Comparison of ENCODE assay signal across 1 cellular context in genomic region chrX:128754130-128754529, GRCh38.
TF ChIP-seq lines count a peak whose summit lies in the region.

No MANE protein-coding gene starts in this region.

TF ChIP-seq in HepG2, 621 proteins besides CTCF, POLR2A, EP300 and RAD21 (continued from another document and continues in another):
- no peak for TF ChIP-seq PREB (CRISPR knock-in tag; IDR thresholded peaks at IDR 0.05)
- TF ChIP-seq PCBP2 (optimal IDR thresholded peaks at IDR 0.05; ENCODE audit: low read depth, low read length, poor library complexity, severe bottlenecking) = no peak
- no peak for TF ChIP-seq TERF1 (CRISPR knock-in tag; IDR thresholded peaks at IDR 0.05)
- no peak for TF ChIP-seq MXD4 (CRISPR knock-in tag; IDR thresholded peaks at IDR 0.05)
- TF ChIP-seq PRDM15 (CRISPR knock-in tag; IDR thresholded peaks at IDR 0.05) = no peak
- no peak for TF ChIP-seq FLYWCH1 (CRISPR knock-in tag; IDR thresholded peaks at IDR 0.05)
- peak; percentile 61; the same call in 1 of the 2 replicates for TF ChIP-seq FOXP1 (IDR thresholded peaks at IDR 0.05)
- peak; percentile 75 for TF ChIP-seq FOXP1 (CRISPR knock-in tag; IDR thresholded peaks at IDR 0.05)
- TF ChIP-seq BCL6 (CRISPR knock-in tag; IDR thresholded peaks at IDR 0.05) = 0 out of 2 replicates have a peak, but pooled peaks have one; percentile 19
- TF ChIP-seq KIAA2018 (CRISPR knock-in tag; IDR thresholded peaks at IDR 0.05; ENCODE audit: borderline replicate concordance) = no peak
- no peak for TF ChIP-seq MEF2D (CRISPR knock-in tag; IDR thresholded peaks at IDR 0.05)
- no peak for TF ChIP-seq NCOR1 (IDR thresholded peaks at IDR 0.05; ENCODE audit: borderline replicate concordance, low read length)
- TF ChIP-seq NR2F1 (CRISPR knock-in tag; IDR thresholded peaks at IDR 0.05) = peak in 1 of 2 experiments; percentile 68; a peak in 2 of 4 replicates
- no peak for TF ChIP-seq ZBTB2 (CRISPR knock-in tag; IDR thresholded peaks at IDR 0.05; ENCODE audit: low read depth)
- no peak for TF ChIP-seq ZFP37 (CRISPR knock-in tag; IDR thresholded peaks at IDR 0.05; ENCODE audit: borderline replicate concordance)
- no peak for TF ChIP-seq ZNF761 (CRISPR knock-in tag; conservative IDR thresholded peaks at IDR 0.05)
- no peak for TF ChIP-seq NFE2L1 (CRISPR knock-in tag; IDR thresholded peaks at IDR 0.05; ENCODE audit: borderline replicate concordance)
- TF ChIP-seq ZNF615 (CRISPR knock-in tag; IDR thresholded peaks at IDR 0.05; ENCODE audit: borderline replicate concordance) = no peak
- no peak for TF ChIP-seq ZNF784 (CRISPR knock-in tag; IDR thresholded peaks at IDR 0.05; ENCODE audit: borderline replicate concordance)
- TF ChIP-seq STAG1 (CRISPR knock-in tag; IDR thresholded peaks at IDR 0.05) = no peak
- TF ChIP-seq RARA (CRISPR knock-in tag; IDR thresholded peaks at IDR 0.05) = no peak
- peak; percentile 65 for TF ChIP-seq SOX5 (CRISPR knock-in tag; IDR thresholded peaks at IDR 0.05; ENCODE audit: borderline replicate concordance)
- TF ChIP-seq BORCS8-MEF2B (CRISPR knock-in tag; IDR thresholded peaks at IDR 0.05) = no peak
- no peak for TF ChIP-seq POGK (CRISPR knock-in tag; conservative IDR thresholded peaks at IDR 0.05)
- TF ChIP-seq AKAP8 (CRISPR knock-in tag; IDR thresholded peaks at IDR 0.05) = no peak
- no peak for TF ChIP-seq ZSCAN21 (CRISPR knock-in tag; IDR thresholded peaks at IDR 0.05; ENCODE audit: borderline replicate concordance)
- no peak for TF ChIP-seq ARID3A (IDR thresholded peaks at IDR 0.05; ENCODE audit: low read depth, low read length)
- TF ChIP-seq CC2D1A (CRISPR knock-in tag; IDR thresholded peaks at IDR 0.05) = no peak
- no peak for TF ChIP-seq THAP7 (CRISPR knock-in tag; IDR thresholded peaks at IDR 0.05)
- no peak for TF ChIP-seq ZNF607 (CRISPR knock-in tag; IDR thresholded peaks at IDR 0.05; ENCODE audit: borderline replicate concordance)
- no peak for TF ChIP-seq CHD2 (IDR thresholded peaks at IDR 0.05; ENCODE audit: low read depth, low read length)
- no peak for TF ChIP-seq HINFP (CRISPR knock-in tag; IDR thresholded peaks at IDR 0.05; ENCODE audit: low read depth)
- no peak for TF ChIP-seq IKZF4 (CRISPR knock-in tag; IDR thresholded peaks at IDR 0.05; ENCODE audit: borderline replicate concordance, low read depth, not compliant biosample characterization)
